Comparison of ENCODE assay signal across 1 cellular context in the genomic region with DNA sequence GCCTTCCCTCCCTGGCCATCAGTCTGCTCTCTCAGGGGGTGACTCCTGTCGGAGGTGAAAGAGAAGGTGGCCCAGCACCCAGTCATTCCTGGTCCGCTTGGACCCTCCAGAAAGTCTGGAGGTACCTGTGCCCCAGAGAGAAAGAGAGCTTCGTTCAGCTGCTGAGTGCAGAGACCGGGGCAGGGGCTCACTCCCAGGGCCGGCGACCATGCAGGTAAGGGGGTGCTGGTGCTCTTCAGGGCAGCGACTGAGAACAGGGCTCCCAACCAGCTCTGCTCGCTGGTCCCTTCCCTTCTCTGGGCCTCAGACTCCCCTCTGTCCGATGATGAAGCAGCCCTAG.
TF ChIP-seq lines count a peak whose summit lies in the region.

No MANE protein-coding gene starts in this region.

TF ChIP-seq in K562, 482 proteins besides CTCF, POLR2A, EP300 and RAD21 (continued from another document):
- peak; percentile 4 for TF ChIP-seq PRDM10 (IDR thresholded peaks at IDR 0.05; ENCODE audit: partially characterized antibody)
- no peak for TF ChIP-seq KHSRP (IDR thresholded peaks at IDR 0.05)
- no peak for TF ChIP-seq PYGO2 (tag; IDR thresholded peaks at IDR 0.05)
- TF ChIP-seq ATF7 (IDR thresholded peaks at IDR 0.05) = 0 out of 2 replicates have a peak, but pooled peaks have one; percentile 13
- TF ChIP-seq POLR2G (IDR thresholded peaks at IDR 0.05; ENCODE audit: low read depth, low read length) = peak; percentile 40; the same call in 1 of the 2 replicates
- TF ChIP-seq MXI1 (IDR thresholded peaks at IDR 0.05; ENCODE audit: low read depth, low read length) = no peak
- no peak for TF ChIP-seq SRSF3 (IDR thresholded peaks at IDR 0.05; ENCODE audit: insufficient read depth, low read length)
- TF ChIP-seq ZFX (CRISPR knock-in tag; IDR thresholded peaks at IDR 0.05) = peak; percentile 40
- no peak for TF ChIP-seq FOXK1 (CRISPR knock-in tag; IDR thresholded peaks at IDR 0.05; ENCODE audit: borderline replicate concordance)
- TF ChIP-seq ZSCAN29 (IDR thresholded peaks at IDR 0.05) = 0 out of 2 replicates have a peak, but pooled peaks have one; percentile 21
- peak; percentile 34; the same call in 1 of the 2 replicates for TF ChIP-seq HDGF (IDR thresholded peaks at IDR 0.05)
- TF ChIP-seq GTF2A2 (tag; IDR thresholded peaks at IDR 0.05) = no peak
- peak in 1 of 2 experiments; percentile 29; a peak in 1 of 4 replicates for TF ChIP-seq MAZ (CRISPR knock-in tag; conservative IDR thresholded peaks at IDR 0.05 in 1 of 2, IDR thresholded peaks at IDR 0.05 in 1 of 2)
- no peak for TF ChIP-seq ZNF408 (CRISPR knock-in tag; IDR thresholded peaks at IDR 0.05; ENCODE audit: low read depth)
- TF ChIP-seq HMGN3 (IDR thresholded peaks at IDR 0.05; ENCODE audit: borderline replicate concordance, extremely low read depth, insufficient read length, low read depth, low read length) = no peak
- TF ChIP-seq ZNF57 (CRISPR knock-in tag; IDR thresholded peaks at IDR 0.05) = 0 out of 2 replicates have a peak, but pooled peaks have one; percentile 24
- TF ChIP-seq GABPB1 (CRISPR knock-in tag; IDR thresholded peaks at IDR 0.05) = peak; percentile 30
- TF ChIP-seq SUPT5H (IDR thresholded peaks at IDR 0.05) = 0 out of 2 replicates have a peak, but pooled peaks have one; percentile 44
- TF ChIP-seq ERF (CRISPR knock-in tag; IDR thresholded peaks at IDR 0.05) = no peak
- 0 out of 2 replicates have a peak, but pooled peaks have one; percentile 3 for TF ChIP-seq JUN (IDR thresholded peaks at IDR 0.05; ENCODE audit: borderline replicate concordance, low read depth, low read length)
- no peak for TF ChIP-seq JUN (CRISPR knock-in tag; IDR thresholded peaks at IDR 0.05; ENCODE audit: borderline replicate concordance)
- TF ChIP-seq TSHZ1 (CRISPR knock-in tag; IDR thresholded peaks at IDR 0.05) = peak; percentile 87; the same call in 1 of the 2 replicates
- TF ChIP-seq ZZZ3 (IDR thresholded peaks at IDR 0.05) = no peak
- TF ChIP-seq ZNF79 (CRISPR knock-in tag; IDR thresholded peaks at IDR 0.05; ENCODE audit: low read depth) = no peak
- no peak for TF ChIP-seq BRCA1 (IDR thresholded peaks at IDR 0.05)
- no peak for TF ChIP-seq BRCA1 (CRISPR knock-in tag; IDR thresholded peaks at IDR 0.05)
- no peak for TF ChIP-seq TSC22D4 (tag; IDR thresholded peaks at IDR 0.05)
- TF ChIP-seq FOSL1 (tag; conservative IDR thresholded peaks at IDR 0.05) = peak; percentile 9; the same call in 1 of the 2 replicates
- no peak for TF ChIP-seq U2AF1 (optimal IDR thresholded peaks at IDR 0.05; ENCODE audit: low read depth, low read length)
- no peak for TF ChIP-seq ZNF655 (CRISPR knock-in tag; IDR thresholded peaks at IDR 0.05)
- no peak for TF ChIP-seq CEBPB (tag; IDR thresholded peaks at IDR 0.05)
- TF ChIP-seq, protein P1, sequence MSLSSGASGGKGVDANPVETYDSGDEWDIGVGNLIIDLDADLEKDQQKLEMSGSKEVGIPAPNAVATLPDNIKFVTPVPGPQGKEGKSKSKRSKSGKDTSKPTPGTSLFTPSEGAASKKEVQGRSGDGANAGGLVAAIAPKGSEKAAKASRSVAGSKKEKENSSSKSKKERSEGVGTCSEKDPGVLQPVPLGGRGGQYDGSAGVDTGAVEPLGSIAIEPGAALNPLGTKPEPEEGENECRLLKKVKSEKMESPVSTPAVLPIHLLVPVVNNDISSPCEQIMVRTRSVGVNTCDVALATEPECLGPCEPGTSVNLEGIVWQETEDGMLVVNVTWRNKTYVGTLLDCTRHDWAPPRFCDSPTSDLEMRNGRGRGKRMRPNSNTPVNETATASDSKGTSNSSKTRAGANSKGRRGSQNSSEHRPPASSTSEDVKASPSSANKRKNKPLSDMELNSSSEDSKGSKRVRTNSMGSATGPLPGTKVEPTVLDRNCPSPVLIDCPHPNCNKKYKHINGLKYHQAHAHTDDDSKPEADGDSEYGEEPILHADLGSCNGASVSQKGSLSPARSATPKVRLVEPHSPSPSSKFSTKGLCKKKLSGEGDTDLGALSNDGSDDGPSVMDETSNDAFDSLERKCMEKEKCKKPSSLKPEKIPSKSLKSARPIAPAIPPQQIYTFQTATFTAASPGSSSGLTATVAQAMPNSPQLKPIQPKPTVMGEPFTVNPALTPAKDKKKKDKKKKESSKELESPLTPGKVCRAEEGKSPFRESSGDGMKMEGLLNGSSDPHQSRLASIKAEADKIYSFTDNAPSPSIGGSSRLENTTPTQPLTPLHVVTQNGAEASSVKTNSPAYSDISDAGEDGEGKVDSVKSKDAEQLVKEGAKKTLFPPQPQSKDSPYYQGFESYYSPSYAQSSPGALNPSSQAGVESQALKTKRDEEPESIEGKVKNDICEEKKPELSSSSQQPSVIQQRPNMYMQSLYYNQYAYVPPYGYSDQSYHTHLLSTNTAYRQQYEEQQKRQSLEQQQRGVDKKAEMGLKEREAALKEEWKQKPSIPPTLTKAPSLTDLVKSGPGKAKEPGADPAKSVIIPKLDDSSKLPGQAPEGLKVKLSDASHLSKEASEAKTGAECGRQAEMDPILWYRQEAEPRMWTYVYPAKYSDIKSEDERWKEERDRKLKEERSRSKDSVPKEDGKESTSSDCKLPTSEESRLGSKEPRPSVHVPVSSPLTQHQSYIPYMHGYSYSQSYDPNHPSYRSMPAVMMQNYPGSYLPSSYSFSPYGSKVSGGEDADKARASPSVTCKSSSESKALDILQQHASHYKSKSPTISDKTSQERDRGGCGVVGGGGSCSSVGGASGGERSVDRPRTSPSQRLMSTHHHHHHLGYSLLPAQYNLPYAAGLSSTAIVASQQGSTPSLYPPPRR (CRISPR knock-in tag; IDR thresholded peaks at IDR 0.05; ENCODE audit: borderline replicate concordance) = 0 out of 2 replicates have a peak, but pooled peaks have one; percentile 68
- TF ChIP-seq BCLAF1 (IDR thresholded peaks at IDR 0.05; ENCODE audit: borderline replicate concordance in 1 of 2, control insufficient read depth in 1 of 2, low read depth in 2 of 2, low read length in 1 of 2) = no peak
- TF ChIP-seq FOXA3 (CRISPR knock-in tag; conservative IDR thresholded peaks at IDR 0.05 in 1 of 2, IDR thresholded peaks at IDR 0.05 in 1 of 2) = 0 out of 4 replicates have a peak, but pooled peaks of 1 of the 2 experiments have one; percentile 8
- peak; percentile 52; the same call in 1 of the 2 replicates for TF ChIP-seq RBFOX2 (IDR thresholded peaks at IDR 0.05; ENCODE audit: low read depth, low read length)
- TF ChIP-seq, protein P2, sequence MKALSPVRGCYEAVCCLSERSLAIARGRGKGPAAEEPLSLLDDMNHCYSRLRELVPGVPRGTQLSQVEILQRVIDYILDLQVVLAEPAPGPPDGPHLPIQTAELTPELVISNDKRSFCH (CRISPR knock-in tag; IDR thresholded peaks at IDR 0.05) = no peak
- TF ChIP-seq, protein P2 (tag; IDR thresholded peaks at IDR 0.05) = 0 out of 2 replicates have a peak, but pooled peaks have one; percentile 8
- TF ChIP-seq, protein P3, sequence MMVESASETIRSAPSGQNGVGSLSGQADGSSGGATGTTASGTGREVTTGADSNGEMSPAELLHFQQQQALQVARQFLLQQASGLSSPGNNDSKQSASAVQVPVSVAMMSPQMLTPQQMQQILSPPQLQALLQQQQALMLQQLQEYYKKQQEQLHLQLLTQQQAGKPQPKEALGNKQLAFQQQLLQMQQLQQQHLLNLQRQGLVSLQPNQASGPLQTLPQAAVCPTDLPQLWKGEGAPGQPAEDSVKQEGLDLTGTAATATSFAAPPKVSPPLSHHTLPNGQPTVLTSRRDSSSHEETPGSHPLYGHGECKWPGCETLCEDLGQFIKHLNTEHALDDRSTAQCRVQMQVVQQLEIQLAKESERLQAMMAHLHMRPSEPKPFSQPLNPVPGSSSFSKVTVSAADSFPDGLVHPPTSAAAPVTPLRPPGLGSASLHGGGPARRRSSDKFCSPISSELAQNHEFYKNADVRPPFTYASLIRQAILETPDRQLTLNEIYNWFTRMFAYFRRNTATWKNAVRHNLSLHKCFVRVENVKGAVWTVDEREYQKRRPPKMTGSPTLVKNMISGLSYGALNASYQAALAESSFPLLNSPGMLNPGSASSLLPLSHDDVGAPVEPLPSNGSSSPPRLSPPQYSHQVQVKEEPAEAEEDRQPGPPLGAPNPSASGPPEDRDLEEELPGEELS (CRISPR knock-in tag; IDR thresholded peaks at IDR 0.05; ENCODE audit: borderline replicate concordance) = peak; percentile 59; the same call in 1 of the 2 replicates
